In genomic region chr14:89805501-89805900, GRCh38 we compare ENCODE assay signal across 27 cellular contexts.
DNase-seq lines count a peak whose midpoint lies in the region; ATAC-seq, FAIRE-seq and TF ChIP-seq lines count a peak whose summit lies in the region.
"Had no signal": no experiment of that assay in that cellular context is flagged by ENCODE, and none has a peak within 500 bp of the region (broad histone marks: within the 10 kb centered on the region; RNA-seq: fewer than 3 reads in every experiment).

No MANE protein-coding gene starts in this region.

- no peak for TF ChIP-seq POLR2A in body of pancreas (IDR thresholded peaks at IDR 0.05)

- H3K27ac ChIP-seq in mesenchymal stem cell (ENCODE audit: low read length, poor library complexity, severe bottlenecking) (no peak overlapping the region), body of pancreas (no peak overlapping the region)
- H3K27ac ChIP-seq: BLaER1, SK-N-MC had no signal

- H3K4ac ChIP-seq in mesenchymal stem cell (ENCODE audit: low read depth in 1 of 2, low read length in 2 of 2) = no peak overlapping the region

- ATAC-seq in GM21737 (IDR thresholded peaks at IDR 0.05; ENCODE audit: unreplicated experiment) = no peak
- ATAC-seq in HG02885 (IDR thresholded peaks at IDR 0.05; ENCODE audit: poor library complexity, unreplicated experiment) = no peak
- ATAC-seq in HG03025 (IDR thresholded peaks at IDR 0.05; ENCODE audit: low FRiP score, unreplicated experiment) = no peak
- ATAC-seq in body of pancreas = no peak
- ATAC-seq: Right ventricle myocardium inferior had no signal

- H3K14ac ChIP-seq in mesenchymal stem cell (ENCODE audit: low read length in 2 of 2) = no peak overlapping the region

- peaks cover 2% of the 10 kb centered on the region for H3K79me1 ChIP-seq in mesenchymal stem cell (replicated peaks; ENCODE audit: low read length, poor library complexity, severe bottlenecking)

- H3K4me3 ChIP-seq in bronchial epithelial cell (ENCODE audit: low read depth, low read length) (no peak overlapping the region), mesenchymal stem cell (ENCODE audit: insufficient read depth in 1 of 2, low read depth in 1 of 2, low read length in 2 of 2) (no peak overlapping the region), body of pancreas (no peak overlapping the region)
- H3K4me3 ChIP-seq: BLaER1, MG63, SK-N-MC had no signal

- DNase-seq in EH (ENCODE audit: low read depth) (peak; percentile 65), M059J (ENCODE audit: low read depth) (peak; percentile 24), bronchial epithelial cell (ENCODE audit: low read depth) (peak; percentile 36), mesenchymal stem cell (peak; percentile 55), body of pancreas (no peak)
- DNase-seq: CD4-positive, alpha-beta memory T cell; DMS153; H7; Karpas-422; MG63; NCI-H1048; NCI-H1436 treated with DMSO at 0.1 percent for 48 hours; NCI-H2029; NCI-H446; NCI-H748 treated with DMSO at 0.1 percent for 48 hours; NK-92 treated with Interleukin-12 subunit alpha and Interleukin-12 subunit beta, amount 100 ng/mL, for 24 hours had no signal

- intact Hi-C loops in body of pancreas (cut with DNase I) = no loop called here

- 100% methylated on average over 1 of the region's 1 CpG for WGBS in mesenchymal stem cell
- WGBS in body of pancreas, 2 donors = 92 to 93% methylated on average over 1 of the region's 1 CpG

- no peak overlapping the region for H4K8ac ChIP-seq in mesenchymal stem cell (ENCODE audit: low read length)

- H2AK5ac ChIP-seq in mesenchymal stem cell (ENCODE audit: low read length, severe bottlenecking) = no peak overlapping the region

- H3K23ac ChIP-seq in mesenchymal stem cell (ENCODE audit: low read length in 2 of 2) = no peak overlapping the region

- no peak overlapping the region for H3K18ac ChIP-seq in mesenchymal stem cell (ENCODE audit: low read depth in 1 of 2, low read length in 2 of 2)

- H3K9ac ChIP-seq in mesenchymal stem cell (ENCODE audit: low read length) = no peak overlapping the region
- H3K9ac ChIP-seq: BLaER1 had no signal

- no peak overlapping the region for H3K4me2 ChIP-seq in mesenchymal stem cell (ENCODE audit: low read length, poor library complexity, severe bottlenecking)
- H3K4me2 ChIP-seq: BLaER1 had no signal

- no peak overlapping the region for H2BK120ac ChIP-seq in mesenchymal stem cell (ENCODE audit: low read depth, low read length)

- no peak overlapping the region for H2AFZ ChIP-seq in mesenchymal stem cell (ENCODE audit: low read depth, low read length)

- no peak overlapping the region for H2BK5ac ChIP-seq in mesenchymal stem cell (ENCODE audit: low read depth, low read length, poor library complexity, severe bottlenecking)

- H4K91ac ChIP-seq in mesenchymal stem cell (ENCODE audit: low read length) = no peak overlapping the region

- peaks cover 4% of the 10 kb centered on the region for H3K4me1 ChIP-seq in mesenchymal stem cell (ENCODE audit: control insufficient read depth, insufficient read depth, low read depth, low read length)
- no peaks in the 10 kb centered on the region for H3K4me1 ChIP-seq in body of pancreas
- H3K4me1 ChIP-seq: BLaER1 had no signal

- TF ChIP-seq CTCF in bronchial epithelial cell (IDR thresholded peaks at IDR 0.05; ENCODE audit: insufficient read depth, low read length, severe bottlenecking) (no peak), body of pancreas (IDR thresholded peaks at IDR 0.05) (no peak)

- no peak overlapping the region for H2BK15ac ChIP-seq in mesenchymal stem cell (ENCODE audit: low read depth, poor library complexity, severe bottlenecking)

- H3K27me3 ChIP-seq in bronchial epithelial cell (ENCODE audit: control insufficient read depth, insufficient read depth, low read length) (no peaks in the 10 kb centered on the region), mesenchymal stem cell (ENCODE audit: control insufficient read depth in 1 of 2, insufficient read depth in 1 of 2, low read length in 2 of 2) (no peaks in the 10 kb centered on the region), body of pancreas (no peaks in the 10 kb centered on the region)
- H3K27me3 ChIP-seq: BLaER1, MG63 had no signal

- H3K9me3 ChIP-seq in mesenchymal stem cell (ENCODE audit: control insufficient read depth, low read length) (no peaks in the 10 kb centered on the region), body of pancreas (no peaks in the 10 kb centered on the region)
- H3K9me3 ChIP-seq: BLaER1, MG63 had no signal

- FAIRE-seq in bronchial epithelial cell (lab: Jason Lieb, UNC) = no peak
- FAIRE-seq: A204.1, GM12891, GM18507, HTR-8/SVneo, RCC 7860 had no signal

- H2BK12ac ChIP-seq in mesenchymal stem cell (ENCODE audit: low read length in 2 of 2) = no peak overlapping the region

- H3K36me3 ChIP-seq in bronchial epithelial cell (ENCODE audit: control insufficient read depth, insufficient read depth, low read length) (no peaks in the 10 kb centered on the region), mesenchymal stem cell (ENCODE audit: control insufficient read depth in 1 of 2, insufficient read depth in 2 of 2, low read depth in 1 of 2, low read length in 2 of 2) (no peaks in the 10 kb centered on the region), body of pancreas (replicated peaks in 1 of 2; ENCODE audit: insufficient read depth in 1 of 2, low read depth in 2 of 2) (no peaks in the 10 kb centered on the region)
- H3K36me3 ChIP-seq: BLaER1, MG63 had no signal

Comparison
In these comparisons a context has a peak if more than half of its experiments do, and no peak if none do; other contexts are left out.
1. DNase-seq: peak in EH (single experiment), M059J (single experiment), bronchial epithelial cell (single experiment) and mesenchymal stem cell (single experiment); none in body of pancreas (0 of 4).